In the genomic region with DNA sequence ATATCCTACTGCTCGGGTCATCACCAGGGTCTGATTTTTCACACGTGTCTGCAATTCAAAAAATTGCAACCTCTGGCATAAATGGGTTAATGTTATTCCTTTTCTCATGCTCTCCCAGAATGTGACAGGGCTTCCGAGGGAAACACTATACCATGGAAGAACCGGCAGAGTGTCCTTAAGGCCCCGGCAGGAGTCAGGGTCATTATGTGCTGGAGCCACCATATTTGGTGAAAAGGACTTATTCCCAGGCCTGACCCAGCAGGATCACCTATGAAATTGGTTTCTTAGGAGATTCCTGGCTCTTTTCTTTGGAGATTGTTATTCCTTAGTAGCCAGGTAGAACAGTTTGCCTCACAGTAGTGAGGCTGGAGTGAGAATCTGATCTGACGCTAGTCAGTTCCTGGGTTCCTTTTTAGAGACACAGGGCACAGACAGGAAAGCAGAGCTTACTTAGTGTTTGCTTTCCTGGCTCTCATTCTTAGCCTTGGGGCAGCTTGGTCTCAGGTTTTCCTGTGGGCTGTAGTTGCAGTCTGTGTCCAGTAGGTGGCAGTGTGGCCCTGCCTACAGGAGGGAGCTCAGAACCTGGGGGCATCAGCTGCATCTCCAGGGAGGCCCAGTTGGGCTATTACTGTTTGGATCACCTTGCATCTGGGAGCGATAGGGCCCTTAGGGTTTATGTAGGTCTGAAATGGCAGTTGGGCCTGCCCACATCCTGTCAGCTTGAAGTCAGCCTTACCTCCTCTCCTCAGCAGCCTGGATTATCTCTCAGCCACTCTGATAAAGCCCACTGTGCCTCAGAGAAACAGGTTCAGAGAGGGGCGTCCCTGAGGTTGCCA, we compare ENCODE assay signal across 8 cellular contexts. TPM values are rescaled to one million over a fixed set of nuclear protein-coding genes. Genes with fewer than 3 reads are reported as not detected.
DNase-seq lines count a peak whose midpoint lies in the region; ATAC-seq and TF ChIP-seq lines count a peak whose summit lies in the region.

No MANE protein-coding gene starts in this region.

- H3K4me1 Mint-ChIP-seq in activated CD4-positive, alpha-beta T cell treated with anti-CD3 and anti-CD28 coated beads, Interleukin-2, amount 10 ng/mL, durations not matched to agents 24 days and 14 days, result peaks cover 6% of the 10 kb centered on the region

- no peaks in the 10 kb centered on the region for H3K4me1 ChIP-seq in BE2C
- no peaks in the 10 kb centered on the region for H3K4me1 ChIP-seq in lung (ENCODE audit: control insufficient read depth in 2 of 2, insufficient read depth in 2 of 2, low read length in 2 of 2)

- WGBS in lung, 2 donors, result 57 to 67% methylated on average over 8 of the region's 8 CpGs

- H3K4me3 ChIP-seq in BE2C (ENCODE audit: low read depth, low read length) (no peak overlapping the region), H7 (ENCODE audit: insufficient read depth, low read depth, low read length) (no peak overlapping the region), lung (no peak overlapping the region)

- H3K4me3 Mint-ChIP-seq in activated CD4-positive, alpha-beta T cell treated with anti-CD3 and anti-CD28 coated beads, Interleukin-2, amount 10 ng/mL, durations not matched to agents 24 days and 14 days, result no peak overlapping the region

- peak overlapping the region; percentile 20 for H3K27ac Mint-ChIP-seq in activated CD4-positive, alpha-beta T cell treated with anti-CD3 and anti-CD28 coated beads, Interleukin-2, amount 10 ng/mL, durations not matched to agents 24 days and 14 days

- peaks cover 82% of the 10 kb centered on the region for H3K36me3 ChIP-seq in BE2C
- peaks cover 43% of the 10 kb centered on the region for H3K36me3 ChIP-seq in H7 (replicated peaks; ENCODE audit: control insufficient read depth, insufficient read depth, low read length)
- H3K36me3 ChIP-seq in lung (ENCODE audit: control insufficient read depth in 2 of 2, insufficient read depth in 2 of 2, low read length in 2 of 2), result peaks cover 19 to 64% of the 10 kb centered on the region in 2 donors

- intact Hi-C loops in activated CD4-positive, alpha-beta T cell treated with anti-CD3 and anti-CD28 coated beads, Interleukin-2, amount 10 ng/mL, durations not matched to agents 24 days and 14 days (cut with micrococcal nuclease), result loop anchor here (1.0 to 2.0 kb wide), 2 partner anchors 48 to 101 kb away; no protein-coding TSS in a partner anchor

- ATAC-seq in lung (ENCODE audit: insufficient read depth, low FRiP score) (peak; percentile 76), GM21723 (IDR thresholded peaks at IDR 0.05; ENCODE audit: unreplicated experiment) (no peak)

- no peak overlapping the region for H3K27ac ChIP-seq in lung (ENCODE audit: low read depth in 1 of 2, low read length in 1 of 2)

- H3K9me3 Mint-ChIP-seq in activated CD4-positive, alpha-beta T cell treated with anti-CD3 and anti-CD28 coated beads, Interleukin-2, amount 10 ng/mL, durations not matched to agents 24 days and 14 days, result no peaks in the 10 kb centered on the region

- TF ChIP-seq CTCF in BE2C (IDR thresholded peaks at IDR 0.05; ENCODE audit: low read depth, low read length), result peak; percentile 99
- peak; percentile 96 for TF ChIP-seq CTCF in lung (IDR thresholded peaks at IDR 0.05; ENCODE audit: control extremely low read depth, extremely low read depth)

- H3K27me3 ChIP-seq in BE2C (no peaks in the 10 kb centered on the region), H7 (ENCODE audit: control insufficient read depth, insufficient read depth, low read length) (no peaks in the 10 kb centered on the region), lung (ENCODE audit: control insufficient read depth, insufficient read depth) (no peaks in the 10 kb centered on the region)

- no peaks in the 10 kb centered on the region for H3K27me3 Mint-ChIP-seq in activated CD4-positive, alpha-beta T cell treated with anti-CD3 and anti-CD28 coated beads, Interleukin-2, amount 10 ng/mL, durations not matched to agents 24 days and 14 days

- peaks cover 62% of the 10 kb centered on the region for H3K36me3 Mint-ChIP-seq in activated CD4-positive, alpha-beta T cell treated with anti-CD3 and anti-CD28 coated beads, Interleukin-2, amount 10 ng/mL, durations not matched to agents 24 days and 14 days (ENCODE audit: low read depth)

- DNase-seq in BE2C (peak; percentile 77), H7 (peak; percentile 92), NCI-H69 (lab: John Stamatoyannopoulos, UW) (peak; percentile 86), dermis microvascular lymphatic vessel endothelial cell (ENCODE audit: low read depth in 2 of 2) (peak; percentile 44 to 67), lung (ENCODE audit: low spot score) (peak; percentile 68)
- peak; percentile 93 for DNase-seq in activated CD4-positive, alpha-beta T cell treated with anti-CD3 and anti-CD28 coated beads, Interleukin-2, amount 10 ng/mL, durations not matched to agents 24 days and 14 days
- DNase-seq in stimulated activated CD8-positive, alpha-beta memory T cell treated with anti-CD3 and anti-CD28 coated beads, Interleukin-2, amount 100 ng/mL, for 1 hour (ENCODE audit: low read depth in 2 of 2), result peak; percentile 50 to 59

- no peaks in the 10 kb centered on the region for H3K9me3 ChIP-seq in BE2C
- H3K9me3 ChIP-seq in lung (ENCODE audit: control insufficient read depth in 2 of 2, insufficient read depth in 1 of 2, low read length in 1 of 2), result no peaks in the 10 kb centered on the region

RNA-seq across cellular contexts. Expression of gene SNRNP70, which starts 12.4 kb away (rescaled TPM):
- 206 TPM for polyA plus RNA-seq in BE2C (2012; ENCODE audit: insufficient read depth, insufficient read length, low read depth)
- 338 and 397 TPM in 2 replicates for total RNA-seq in H7 (2014; rRNA removed; shearing (Covaris generic))
- 270 and 281 TPM in 2 replicates for total RNA-seq in activated CD4-positive, alpha-beta T cell treated with anti-CD3 and anti-CD28 coated beads, Interleukin-2, amount 10 ng/mL, durations not matched to agents 24 days and 14 days
- total RNA-seq in dermis microvascular lymphatic vessel endothelial cell (150 and 160 TPM in 2 replicates), lung (100 to 1,000 TPM; 168 to 251 TPM)
- polyA plus RNA-seq in lung, result 100 to 1,000 TPM; 143 to 191 TPM

RNA-seq across cellular contexts. Expression of gene LIN7B, which starts 16.5 kb away (rescaled TPM):
- polyA plus RNA-seq in BE2C (2012; ENCODE audit: insufficient read depth, insufficient read length, low read depth), result 22.0 TPM
- total RNA-seq in H7 (2014; rRNA removed; shearing (Covaris generic)), result 2.2 and 4.1 TPM in 2 replicates
- total RNA-seq in activated CD4-positive, alpha-beta T cell treated with anti-CD3 and anti-CD28 coated beads, Interleukin-2, amount 10 ng/mL, durations not matched to agents 24 days and 14 days, result 5.4 and 6.0 TPM in 2 replicates
- total RNA-seq in dermis microvascular lymphatic vessel endothelial cell (1.4 and 2.4 TPM in 2 replicates), lung (1 to 10 TPM; 6.6 to 7.8 TPM)
- polyA plus RNA-seq in lung, result 10 to 100 TPM in 1 of 2 donors, 1 to 10 TPM in 1; 6.4 to 12.4 TPM

RNA-seq across cellular contexts. Expression of gene C19orf73, which starts 21.3 kb away (rescaled TPM):
- 1.3 TPM for polyA plus RNA-seq in BE2C (2012; ENCODE audit: insufficient read depth, insufficient read length, low read depth)
- total RNA-seq in H7 (2014; rRNA removed; shearing (Covaris generic)), result 1.4 and 3.2 TPM in 2 replicates
- total RNA-seq in activated CD4-positive, alpha-beta T cell treated with anti-CD3 and anti-CD28 coated beads, Interleukin-2, amount 10 ng/mL, durations not matched to agents 24 days and 14 days, result 2.0 and 2.5 TPM in 2 replicates
- total RNA-seq in dermis microvascular lymphatic vessel endothelial cell (0.13 and 0.25 TPM in 2 replicates), lung (1 to 10 TPM in 1 of 2 donors, not detected in 1; 1.9 TPM)
- polyA plus RNA-seq in lung, result 1 to 10 TPM; 3.1 to 4.3 TPM

RNA-seq across cellular contexts. Expression of gene PPFIA3, which starts 21.7 kb away (rescaled TPM):
- polyA plus RNA-seq in BE2C (2012; ENCODE audit: insufficient read depth, insufficient read length, low read depth), result 44.4 TPM
- 21.1 and 23.6 TPM in 2 replicates for total RNA-seq in H7 (2014; rRNA removed; shearing (Covaris generic))
- total RNA-seq in activated CD4-positive, alpha-beta T cell treated with anti-CD3 and anti-CD28 coated beads, Interleukin-2, amount 10 ng/mL, durations not matched to agents 24 days and 14 days, result 4.5 and 5.0 TPM in 2 replicates
- total RNA-seq in dermis microvascular lymphatic vessel endothelial cell, result 4.0 TPM in 2 replicates
- 1 to 10 TPM; 3.0 to 8.4 TPM for total RNA-seq in lung
- 10 to 100 TPM in 1 of 2 donors, 1 to 10 TPM in 1; 8.8 to 10.6 TPM for polyA plus RNA-seq in lung

RNA-seq across cellular contexts. Expression of gene KCNA7, which starts 25.2 kb away (rescaled TPM):
- polyA plus RNA-seq in BE2C (2012; ENCODE audit: insufficient read depth, insufficient read length, low read depth), result not detected
- total RNA-seq in H7 (2014; rRNA removed; shearing (Covaris generic)), result not detected in 2 replicates
- total RNA-seq in activated CD4-positive, alpha-beta T cell treated with anti-CD3 and anti-CD28 coated beads, Interleukin-2, amount 10 ng/mL, durations not matched to agents 24 days and 14 days, result not detected in 2 replicates
- total RNA-seq in dermis microvascular lymphatic vessel endothelial cell (not detected in 2 replicates), lung (not detected)
- polyA plus RNA-seq in lung, result not detected
